Comparison of ENCODE assay signal across 1 cellular context in the genomic region with DNA sequence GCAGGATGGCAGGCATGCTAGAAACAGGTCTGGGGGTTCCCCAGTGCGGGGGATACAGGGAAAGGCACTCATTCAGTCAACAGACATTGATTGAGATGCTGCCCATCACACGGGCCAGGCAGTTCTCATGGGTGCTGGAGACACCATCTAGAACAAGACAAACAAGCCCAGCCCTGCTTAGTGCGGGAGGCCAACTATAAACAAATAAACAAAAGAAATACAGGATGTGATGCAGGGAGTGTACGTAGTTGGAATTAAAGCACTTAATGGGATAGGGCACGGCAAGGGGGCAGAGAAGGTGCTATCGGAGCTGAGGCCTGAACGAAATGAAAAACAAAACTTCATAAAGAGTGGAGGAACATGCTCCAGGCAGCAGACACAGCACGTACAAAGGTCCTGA.
TF ChIP-seq lines count a peak whose summit lies in the region.

No MANE protein-coding gene starts in this region.

TF ChIP-seq in H1, 55 proteins besides CTCF, POLR2A, EP300 and RAD21:
- no peak for TF ChIP-seq HDAC6 (IDR thresholded peaks at IDR 0.05; ENCODE audit: low read depth, low read length)
- no peak for TF ChIP-seq NRF1 (IDR thresholded peaks at IDR 0.05; ENCODE audit: low read depth, low read length)
- TF ChIP-seq SIN3A (conservative IDR thresholded peaks at IDR 0.05 in 1 of 2, IDR thresholded peaks at IDR 0.05 in 1 of 2; ENCODE audit: low read depth in 1 of 2, low read length in 2 of 2), result no peak
- TF ChIP-seq EGR1 (IDR thresholded peaks at IDR 0.05; ENCODE audit: borderline replicate concordance, low read depth, low read length), result no peak
- TF ChIP-seq CREB1 (IDR thresholded peaks at IDR 0.05), result no peak
- TF ChIP-seq HDAC2 (IDR thresholded peaks at IDR 0.05; ENCODE audit: borderline replicate concordance in 1 of 2, low read depth in 2 of 2, low read length in 2 of 2), result no peak
- TF ChIP-seq, protein P1, sequence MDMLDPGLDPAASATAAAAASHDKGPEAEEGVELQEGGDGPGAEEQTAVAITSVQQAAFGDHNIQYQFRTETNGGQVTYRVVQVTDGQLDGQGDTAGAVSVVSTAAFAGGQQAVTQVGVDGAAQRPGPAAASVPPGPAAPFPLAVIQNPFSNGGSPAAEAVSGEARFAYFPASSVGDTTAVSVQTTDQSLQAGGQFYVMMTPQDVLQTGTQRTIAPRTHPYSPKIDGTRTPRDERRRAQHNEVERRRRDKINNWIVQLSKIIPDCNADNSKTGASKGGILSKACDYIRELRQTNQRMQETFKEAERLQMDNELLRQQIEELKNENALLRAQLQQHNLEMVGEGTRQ (IDR thresholded peaks at IDR 0.05; ENCODE audit: low read length), result no peak
- no peak for TF ChIP-seq CEBPB (IDR thresholded peaks at IDR 0.05; ENCODE audit: low read depth, low read length)
- TF ChIP-seq PHF8 (conservative IDR thresholded peaks at IDR 0.05; ENCODE audit: low read depth, low read length), result no peak
- no peak for TF ChIP-seq SUZ12 (IDR thresholded peaks at IDR 0.05; ENCODE audit: low read length)
- no peak for TF ChIP-seq SP2 (IDR thresholded peaks at IDR 0.05; ENCODE audit: low read length)
- no peak for TF ChIP-seq JUND (IDR thresholded peaks at IDR 0.05; ENCODE audit: low read length)
- no peak for TF ChIP-seq ASH2L (IDR thresholded peaks at IDR 0.05; ENCODE audit: low read length)
- TF ChIP-seq GTF2F1 (IDR thresholded peaks at IDR 0.05; ENCODE audit: borderline replicate concordance, low read depth, low read length), result no peak
TF ChIP-seq in H1: peak in this region for 0.
